Comparison of ENCODE assay signal across 1 cellular context in the genomic region with DNA sequence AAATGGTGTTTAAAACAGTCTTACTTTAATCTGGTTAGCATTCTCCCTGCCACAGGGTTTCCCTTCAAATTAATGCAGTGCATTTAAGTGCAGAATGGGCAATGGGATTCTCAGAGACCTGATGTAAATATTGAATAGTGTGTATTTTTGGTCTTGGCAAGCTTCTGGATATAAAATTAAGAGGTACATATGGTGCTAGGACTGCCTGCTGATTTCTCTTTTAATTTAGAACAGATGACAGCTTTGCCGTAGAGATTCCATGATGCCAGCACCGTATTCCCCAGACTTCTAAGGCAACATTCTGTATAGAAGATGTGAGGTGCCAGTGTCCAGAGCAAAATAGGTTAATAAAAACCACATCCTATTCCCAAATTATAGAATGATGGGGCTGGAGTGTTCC.
TF ChIP-seq lines count a peak whose summit lies in the region.

No MANE protein-coding gene starts in this region.

TF ChIP-seq in HepG2, 621 proteins besides CTCF, POLR2A, EP300 and RAD21 (continued from another document):
- TF ChIP-seq ZNF510 (CRISPR knock-in tag; IDR thresholded peaks at IDR 0.05; ENCODE audit: low read depth) (no peak), GATA4 (IDR thresholded peaks at IDR 0.05; ENCODE audit: borderline replicate concordance, low read depth) (no peak), ZFP36L2 (CRISPR knock-in tag; IDR thresholded peaks at IDR 0.05) (no peak)
